In the genomic region with DNA sequence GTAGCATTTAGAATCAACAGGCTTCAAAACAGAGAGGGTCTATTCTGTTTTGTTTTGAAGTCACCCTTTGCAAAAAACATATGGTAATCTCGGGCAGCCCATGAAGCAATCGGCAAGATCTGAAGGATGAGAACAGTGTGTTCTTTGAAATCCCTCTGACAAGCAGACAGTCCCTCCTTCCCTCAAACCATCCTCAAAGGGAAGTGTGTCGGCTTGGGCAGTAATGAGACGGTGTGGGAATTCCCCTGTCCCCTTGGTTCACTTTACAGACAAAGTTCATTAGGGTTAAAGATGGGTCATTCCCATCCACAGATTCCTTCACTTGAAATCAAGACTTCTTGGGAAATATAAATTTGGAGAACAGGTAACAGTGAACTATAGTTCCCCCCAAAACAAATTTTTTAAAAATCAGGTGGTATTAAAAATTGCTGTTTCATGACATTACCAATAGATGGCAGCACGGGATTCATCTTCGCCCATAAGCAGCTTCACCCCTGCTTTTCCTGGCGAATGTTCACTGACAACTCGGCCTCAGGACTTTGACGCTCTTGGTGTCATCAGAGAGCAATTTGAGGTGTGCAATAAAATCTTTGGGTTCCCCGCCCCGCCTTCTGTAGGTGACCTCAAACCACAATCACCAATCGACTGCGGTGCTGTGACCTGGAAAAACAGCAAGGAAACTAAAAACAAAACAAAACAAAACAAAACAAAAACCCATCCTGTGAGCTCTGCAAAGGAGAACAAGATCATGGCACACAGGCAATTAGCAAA, we compare ENCODE assay signal across 8 cellular contexts.
DNase-seq lines count a peak whose midpoint lies in the region; ATAC-seq, FAIRE-seq and TF ChIP-seq lines count a peak whose summit lies in the region.

No MANE protein-coding gene starts in this region.

- intact Hi-C loops in testis (cut with DNase I; ENCODE audit: low total_unique reads), result loop anchor here (5.0 kb wide), 1 partner anchor 160 kb away; the partner anchor contains the start of gene TNFAIP3

- 13 to 16% methylated on average over 13 of the region's 13 CpGs for WGBS in testis, 2 donors

- H3K27ac ChIP-seq in Peyer's patch (peak overlapping the region; percentile 29 to 67 (median 52)), testis (no peak overlapping the region)

- peak; percentile 83 for TF ChIP-seq CTCF in D721Med (IDR thresholded peaks at IDR 0.05; ENCODE audit: insufficient read depth, missing control alignments)
- TF ChIP-seq CTCF in Peyer's patch (IDR thresholded peaks at IDR 0.05), result peak; percentile 52 to 92 (median 84)
- TF ChIP-seq CTCF in fibroblast of pulmonary artery (IDR thresholded peaks at IDR 0.05; ENCODE audit: low read length, missing control alignments), result peak; percentile 66
- peak in 1 of 3 donors; percentile 57 for TF ChIP-seq CTCF in omental fat pad (IDR thresholded peaks at IDR 0.05)
- TF ChIP-seq CTCF in testis (IDR thresholded peaks at IDR 0.05), result peak; percentile 64 to 87 (median 69)

- H3K9me3 ChIP-seq in Peyer's patch (no peaks in the 10 kb centered on the region), testis (no peaks in the 10 kb centered on the region)

- DNase-seq in D721Med (ENCODE audit: insufficient read length, low spot score), result no peak
- peak; percentile 94 for DNase-seq in Jurkat, Clone E6-1 (ENCODE audit: low read depth, low spot score)
- DNase-seq in Peyer's patch, result peak; percentile 69 to 94 (median 76)
- peak; percentile 57 for DNase-seq in activated T-helper 1 cell treated with Interleukin-2 at 50 U/mL for 16 hours (ENCODE audit: low read depth)
- peak; percentile 91 for DNase-seq in fibroblast of pulmonary artery (ENCODE audit: low read depth)
- no peak for DNase-seq in omental fat pad (ENCODE audit: low spot score)
- DNase-seq in testis, result peak; percentile 77

- ATAC-seq in GM21526 (IDR thresholded peaks at IDR 0.05; ENCODE audit: low FRiP score, unreplicated experiment), result peak; percentile 56
- ATAC-seq in omental fat pad (ENCODE audit: low FRiP score), result peak; percentile 49

- H3K4me1 ChIP-seq in Peyer's patch (peaks cover 0 to 5% (median 0%) of the 10 kb centered on the region in 4 donors), testis (peaks cover 3% of the 10 kb centered on the region)

- H3K36me3 ChIP-seq in Peyer's patch, result no peaks in the 10 kb centered on the region
- no peaks in the 10 kb centered on the region for H3K36me3 ChIP-seq in testis (ENCODE audit: low read depth, missing control alignments)

- peak in 1 of 2 donors; percentile 28 for TF ChIP-seq POLR2A in Peyer's patch (IDR thresholded peaks at IDR 0.05)
- no peak for TF ChIP-seq POLR2A in testis (IDR thresholded peaks at IDR 0.05)

- no peaks in the 10 kb centered on the region for H3K27me3 ChIP-seq in Peyer's patch
- no peaks in the 10 kb centered on the region for H3K27me3 ChIP-seq in testis

- H3K4me3 ChIP-seq in Jurkat, Clone E6-1 (ENCODE audit: low read length), result no peak overlapping the region
- no peak overlapping the region for H3K4me3 ChIP-seq in Peyer's patch
- no peak overlapping the region for H3K4me3 ChIP-seq in fibroblast of pulmonary artery (replicated peaks; ENCODE audit: low read depth, low read length)
- no peak overlapping the region for H3K4me3 ChIP-seq in testis

- no peak for FAIRE-seq in D721Med (lab: Jason Lieb, UNC)

Comparison
In these comparisons a context has a peak if more than half of its experiments do, and no peak if none do; other contexts are left out.
1. DNase-seq: peak in Jurkat, Clone E6-1 (single experiment), Peyer's patch (3 of 3), activated T-helper 1 cell treated with Interleukin-2 at 50 U/mL for 16 hours (single experiment), fibroblast of pulmonary artery (single experiment) and testis (single experiment); none in D721Med (single experiment) and omental fat pad (single experiment).
2. H3K27ac ChIP-seq: peak in Peyer's patch (4 of 4); none in testis (0 of 2).